In the genomic region with DNA sequence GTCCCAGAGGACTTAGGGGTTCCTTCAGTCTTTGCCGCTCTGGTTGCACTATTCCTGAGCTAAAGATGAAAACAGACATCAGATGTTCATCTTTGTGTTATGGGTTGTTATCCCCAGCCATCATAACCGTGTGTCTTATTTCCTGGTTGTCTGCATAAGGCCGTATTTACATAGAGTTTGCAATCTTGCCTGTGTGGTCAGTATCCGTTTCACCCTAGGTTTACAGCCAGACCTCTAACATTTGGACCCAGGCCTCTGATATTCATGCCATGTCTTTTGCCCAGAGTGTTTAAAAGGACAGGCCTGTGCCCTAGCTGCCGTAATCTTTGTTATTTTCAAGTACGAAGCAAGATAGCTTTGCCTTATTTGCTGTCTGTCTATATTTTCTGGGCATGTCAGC, we compare ENCODE assay signal across 16 cellular contexts. TPM values are rescaled to one million over a fixed set of nuclear protein-coding genes. Genes with fewer than 3 reads are reported as not detected.
DNase-seq lines count a peak whose midpoint lies in the region; ATAC-seq and TF ChIP-seq lines count a peak whose summit lies in the region.
"Had no signal": no experiment of that assay in that cellular context is flagged by ENCODE, and none has a peak within 500 bp of the region (broad histone marks: within the 10 kb centered on the region; RNA-seq: fewer than 3 reads in every experiment).

No MANE protein-coding gene starts in this region.

- no peaks in the 10 kb centered on the region for H3K9me3 Mint-ChIP-seq in mesothelial cell of epicardium
- H3K9me3 Mint-ChIP-seq in activated CD4-positive, alpha-beta T cell treated with anti-CD3 and anti-CD28 coated beads, Interleukin-2, amount 10 ng/mL, durations not matched to agents 24 days and 14 days: no peaks in the 10 kb centered on the region
- H3K9me3 Mint-ChIP-seq: CD8-positive, alpha-beta T cell; GM23338 had no signal

- H3K4me3 ChIP-seq in Panc1 (ENCODE audit: low read depth in 2 of 2, low read length in 2 of 2) (no peak overlapping the region), hepatocyte (no peak overlapping the region), BE2C (ENCODE audit: low read depth, low read length) (no peak overlapping the region)
- H3K4me3 ChIP-seq: GM23338 had no signal

- ATAC-seq in HG03354 (IDR thresholded peaks at IDR 0.05; ENCODE audit: poor library complexity, severe bottlenecking, unreplicated experiment): peak; percentile 35
- no peak for ATAC-seq in Panc1
- ATAC-seq: CD8-positive, alpha-beta T cell; GM23338; HCT116 had no signal

- no peak overlapping the region for H3K27ac Mint-ChIP-seq in mesothelial cell of epicardium
- no peak overlapping the region for H3K27ac Mint-ChIP-seq in activated CD4-positive, alpha-beta T cell treated with anti-CD3 and anti-CD28 coated beads, Interleukin-2, amount 10 ng/mL, durations not matched to agents 24 days and 14 days
- H3K27ac Mint-ChIP-seq: CD8-positive, alpha-beta T cell; GM23338 had no signal

- 78% methylated on average over 6 of the region's 6 CpGs for WGBS in hepatocyte (ENCODE audit: low lambda C conversion rate, missing lambda C conversion rate)

- H3K4me3 Mint-ChIP-seq in mesothelial cell of epicardium: no peak overlapping the region
- H3K4me3 Mint-ChIP-seq in activated CD4-positive, alpha-beta T cell treated with anti-CD3 and anti-CD28 coated beads, Interleukin-2, amount 10 ng/mL, durations not matched to agents 24 days and 14 days: no peak overlapping the region
- H3K4me3 Mint-ChIP-seq: CD8-positive, alpha-beta T cell; GM23338 had no signal

- H3K27me3 Mint-ChIP-seq in mesothelial cell of epicardium (ENCODE audit: low read depth): no peaks in the 10 kb centered on the region
- no peaks in the 10 kb centered on the region for H3K27me3 Mint-ChIP-seq in activated CD4-positive, alpha-beta T cell treated with anti-CD3 and anti-CD28 coated beads, Interleukin-2, amount 10 ng/mL, durations not matched to agents 24 days and 14 days

- BruUV-seq in Panc1 (replicated peaks; lab: Mats Ljungman, UMichigan): no TSS peak

- H3K79me2 ChIP-seq in hepatocyte: peaks cover 15% of the 10 kb centered on the region

- no peak overlapping the region for H2AFZ ChIP-seq in hepatocyte
- H2AFZ ChIP-seq: GM23338 had no signal

- H3K36me3 ChIP-seq in Panc1 (ENCODE audit: control insufficient read depth, insufficient read depth, low read length) (no peaks in the 10 kb centered on the region; the same call in 1 of the 2 replicates), hepatocyte (replicated peaks; ENCODE audit: insufficient read depth, low read depth) (no peaks in the 10 kb centered on the region), BE2C (no peaks in the 10 kb centered on the region)

- H3K4me1 ChIP-seq in Panc1 (ENCODE audit: control insufficient read depth, insufficient read depth, low read length): no peaks in the 10 kb centered on the region
- H3K4me1 ChIP-seq in hepatocyte (ENCODE audit: insufficient read depth): peaks cover 19% of the 10 kb centered on the region
- no peaks in the 10 kb centered on the region for H3K4me1 ChIP-seq in BE2C

- CTCF ChIA-PET in Panc1 (lab: Charles Lee): no interaction called here

- H3K9me3 ChIP-seq in Panc1 (ENCODE audit: control insufficient read depth, insufficient read depth, low read depth, low read length): no peaks in the 10 kb centered on the region
- H3K9me3 ChIP-seq in hepatocyte (ENCODE audit: low read depth): no peaks in the 10 kb centered on the region
- H3K9me3 ChIP-seq in BE2C: no peaks in the 10 kb centered on the region

- no peak overlapping the region for H3K27ac ChIP-seq in Panc1 (ENCODE audit: low read length)
- peak overlapping the region; percentile 57 for H3K27ac ChIP-seq in hepatocyte
- H3K27ac ChIP-seq: HL-60 had no signal

- H3K27me3 ChIP-seq in Panc1 (ENCODE audit: control insufficient read depth, insufficient read depth, low read length) (no peaks in the 10 kb centered on the region), hepatocyte (no peaks in the 10 kb centered on the region), BE2C (no peaks in the 10 kb centered on the region)

- no peak overlapping the region for H3K4me2 ChIP-seq in hepatocyte
- H3K4me2 ChIP-seq: GM23338 had no signal

- intact Hi-C loops in Panc1 (cut with micrococcal nuclease; ENCODE audit: unreplicated experiment): no loop called here
- intact Hi-C loops in activated CD4-positive, alpha-beta T cell treated with anti-CD3 and anti-CD28 coated beads, Interleukin-2, amount 10 ng/mL, durations not matched to agents 24 days and 14 days (cut with micrococcal nuclease): no loop called here

- in situ Hi-C loops in Panc1 (cut with HindIII; ENCODE audit: low pct_unique_long_range_greater_than_20kb, low sequenced_read_pairs): no loop called here

- TF ChIP-seq CTCF in Panc1 (IDR thresholded peaks at IDR 0.05) (0 out of 2 replicates have a peak, but pooled peaks have one; percentile 3), hepatocyte (IDR thresholded peaks at IDR 0.05; ENCODE audit: poor library complexity) (no peak), mesothelial cell of epicardium (IDR thresholded peaks at IDR 0.05; ENCODE audit: unreplicated experiment) (no peak), BE2C (IDR thresholded peaks at IDR 0.05; ENCODE audit: low read depth, low read length) (no peak)

- H3K9me2 ChIP-seq in hepatocyte (replicated peaks; ENCODE audit: insufficient read depth): no peaks in the 10 kb centered on the region

- no peaks in the 10 kb centered on the region for H4K20me1 ChIP-seq in hepatocyte (ENCODE audit: insufficient read depth, poor library complexity, severe bottlenecking)

- POLR2A ChIA-PET in Panc1 (lab: Charles Lee): no interaction called here

- peaks cover 9% of the 10 kb centered on the region for H3K36me3 Mint-ChIP-seq in mesothelial cell of epicardium
- H3K36me3 Mint-ChIP-seq in activated CD4-positive, alpha-beta T cell treated with anti-CD3 and anti-CD28 coated beads, Interleukin-2, amount 10 ng/mL, durations not matched to agents 24 days and 14 days (ENCODE audit: low read depth): peaks cover 15% of the 10 kb centered on the region

- peaks cover 6% of the 10 kb centered on the region for H3K4me1 Mint-ChIP-seq in mesothelial cell of epicardium
- H3K4me1 Mint-ChIP-seq in activated CD4-positive, alpha-beta T cell treated with anti-CD3 and anti-CD28 coated beads, Interleukin-2, amount 10 ng/mL, durations not matched to agents 24 days and 14 days: peaks cover 11% of the 10 kb centered on the region

- no peak for DNase-seq in Panc1 (ENCODE audit: low read depth, low spot score)
- no peak for DNase-seq in hepatocyte (ENCODE audit: low spot score)
- DNase-seq in superior temporal gyrus (ENCODE audit: extremely low spot score): peak; percentile 18
- no peak for DNase-seq in mesothelial cell of epicardium (ENCODE audit: low spot score in 2 of 2, unreplicated experiment in 2 of 2)
- DNase-seq in activated CD4-positive, alpha-beta T cell treated with anti-CD3 and anti-CD28 coated beads, Interleukin-2, amount 10 ng/mL, durations not matched to agents 24 days and 14 days: no peak
- DNase-seq in BE2C: no peak
- DNase-seq: CD8-positive, alpha-beta T cell; DND-41; GDM1; NCI-H1436; SHP77 treated with DMSO at 0.1 percent for 48 hours had no signal

RNA-seq across cellular contexts. Expression of a gene that starts 26.6 kb away (rescaled TPM):
- total RNA-seq in Panc1 (2021; ENCODE audit: unreplicated experiment) (not detected), hepatocyte (15.1 TPM in 2 replicates), mesothelial cell of epicardium (2.3 to 3.2 TPM (median 2.9 TPM) in 3 replicates)
- polyA plus RNA-seq in Panc1 (2012; ENCODE audit: insufficient read length): not detected
- polyA plus RNA-seq in hepatocyte: 3.5 and 3.9 TPM in 2 replicates
- 2.2 and 5.7 TPM in 2 replicates for total RNA-seq in activated CD4-positive, alpha-beta T cell treated with anti-CD3 and anti-CD28 coated beads, Interleukin-2, amount 10 ng/mL, durations not matched to agents 24 days and 14 days
- 3.3 TPM for polyA plus RNA-seq in BE2C (2012; ENCODE audit: insufficient read depth, insufficient read length, low read depth)
- total RNA-seq: RPMI7951 had no signal
